ENCODE assay signal across 2 cellular contexts in the genomic region with DNA sequence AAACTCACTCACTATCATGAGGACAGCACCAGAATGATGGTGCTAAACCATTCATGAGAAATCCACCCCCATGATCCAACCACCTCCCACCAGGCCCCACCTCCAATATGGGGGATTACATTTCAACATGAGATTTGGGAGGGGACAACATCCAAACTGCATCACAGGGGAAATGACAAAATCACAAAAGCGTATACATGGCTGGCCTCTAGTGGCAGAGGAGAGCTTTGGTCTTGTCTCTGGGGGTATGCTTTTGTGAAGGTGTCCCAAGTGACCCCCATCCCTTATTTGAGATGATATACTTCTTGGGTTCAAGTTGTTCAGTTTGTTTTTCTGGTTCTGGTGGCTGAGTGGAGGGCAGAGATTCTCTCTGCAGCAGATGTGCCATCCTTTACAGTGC.
TF ChIP-seq lines count a peak whose summit lies in the region.

No MANE protein-coding gene starts in this region.

TF ChIP-seq in IMR-90, 13 proteins besides CTCF, POLR2A, EP300 and RAD21:
- no peak for TF ChIP-seq BHLHE40 (IDR thresholded peaks at IDR 0.05; ENCODE audit: low read depth, low read length)
- no peak for TF ChIP-seq RCOR1 (IDR thresholded peaks at IDR 0.05; ENCODE audit: insufficient replicate concordance, low read length)
- no peak for TF ChIP-seq MAZ (IDR thresholded peaks at IDR 0.05; ENCODE audit: borderline replicate concordance, low read depth, low read length)
- TF ChIP-seq SMC3 (IDR thresholded peaks at IDR 0.05; ENCODE audit: low read depth, low read length), result no peak
- no peak for TF ChIP-seq MAFK (IDR thresholded peaks at IDR 0.05; ENCODE audit: low read depth, low read length)
- TF ChIP-seq, protein P1, sequence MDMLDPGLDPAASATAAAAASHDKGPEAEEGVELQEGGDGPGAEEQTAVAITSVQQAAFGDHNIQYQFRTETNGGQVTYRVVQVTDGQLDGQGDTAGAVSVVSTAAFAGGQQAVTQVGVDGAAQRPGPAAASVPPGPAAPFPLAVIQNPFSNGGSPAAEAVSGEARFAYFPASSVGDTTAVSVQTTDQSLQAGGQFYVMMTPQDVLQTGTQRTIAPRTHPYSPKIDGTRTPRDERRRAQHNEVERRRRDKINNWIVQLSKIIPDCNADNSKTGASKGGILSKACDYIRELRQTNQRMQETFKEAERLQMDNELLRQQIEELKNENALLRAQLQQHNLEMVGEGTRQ (IDR thresholded peaks at IDR 0.05; ENCODE audit: low read depth, low read length), result no peak
- no peak for TF ChIP-seq MXI1 (IDR thresholded peaks at IDR 0.05; ENCODE audit: borderline replicate concordance, low read depth, low read length)
- no peak for TF ChIP-seq CEBPB (IDR thresholded peaks at IDR 0.05; ENCODE audit: low read depth, low read length)
- no peak for TF ChIP-seq NFE2L2 (IDR thresholded peaks at IDR 0.05; ENCODE audit: low read depth, low read length)
- no peak for TF ChIP-seq FOS (IDR thresholded peaks at IDR 0.05; ENCODE audit: low read depth, low read length)
- no peak for TF ChIP-seq RFX5 (IDR thresholded peaks at IDR 0.05; ENCODE audit: low read depth, low read length)
- TF ChIP-seq CHD1 (IDR thresholded peaks at IDR 0.05; ENCODE audit: low read depth, low read length), result no peak
- no peak for TF ChIP-seq ELK1 (IDR thresholded peaks at IDR 0.05; ENCODE audit: borderline replicate concordance, low read depth, low read length)

TF ChIP-seq in K562, 482 proteins besides CTCF, POLR2A, EP300 and RAD21:
- TF ChIP-seq ZNF707 (CRISPR knock-in tag; conservative IDR thresholded peaks at IDR 0.05), result no peak
- no peak for TF ChIP-seq TCFL5 (CRISPR knock-in tag; conservative IDR thresholded peaks at IDR 0.05)
